ENCODE assay signal across 10 cellular contexts in the genomic region with DNA sequence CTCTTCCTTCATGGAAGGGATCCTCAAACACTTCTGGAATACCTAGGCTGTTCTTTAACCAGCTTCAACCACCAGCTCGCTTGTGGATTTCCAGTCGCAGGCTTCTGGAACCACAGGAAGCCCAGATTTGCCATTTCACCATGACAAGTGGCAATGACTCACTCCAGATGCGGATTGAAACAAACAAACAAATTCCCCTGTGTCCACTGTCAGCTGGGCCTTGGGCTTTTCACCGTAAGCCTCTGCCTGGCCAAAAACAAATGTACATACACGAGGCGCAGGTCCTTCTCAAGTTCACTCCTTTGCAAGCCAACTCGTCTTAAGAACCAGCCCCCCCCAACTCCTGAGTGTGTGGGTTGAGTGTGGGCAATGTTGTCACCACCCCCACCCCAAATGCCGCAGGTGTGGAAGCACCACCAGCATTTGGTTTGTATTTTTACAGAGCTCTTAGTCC. TPM values are rescaled to one million over a fixed set of nuclear protein-coding genes. Genes with fewer than 3 reads are reported as not detected.
DNase-seq lines count a peak whose midpoint lies in the region; ATAC-seq and TF ChIP-seq lines count a peak whose summit lies in the region.
"Had no signal": no experiment of that assay in that cellular context is flagged by ENCODE, and none has a peak within 500 bp of the region (broad histone marks: within the 10 kb centered on the region; RNA-seq: fewer than 3 reads in every experiment).

No MANE protein-coding gene starts in this region.

- peak overlapping the region; percentile 93 for H3K27ac ChIP-seq in smooth muscle cell (ENCODE audit: low read depth)
- H3K27ac ChIP-seq: VCaP had no signal

- H3K27ac Mint-ChIP-seq in HFFc6, result peak overlapping the region; percentile 100; the same call in 1 of the 2 replicates
- no peak overlapping the region for H3K27ac Mint-ChIP-seq in activated CD8-positive, alpha-beta T cell treated with anti-CD3 and anti-CD28 coated beads for 36 hours
- H3K27ac Mint-ChIP-seq in glutamatergic neuron (ENCODE audit: unreplicated experiment), result no peak overlapping the region

- peaks cover 4% of the 10 kb centered on the region for H3F3A ChIP-seq in smooth muscle cell (ENCODE audit: low read depth)

- peaks cover 55% of the 10 kb centered on the region for H3K4me1 Mint-ChIP-seq in HFFc6 (ENCODE audit: low read depth)
- H3K4me1 Mint-ChIP-seq in activated CD8-positive, alpha-beta T cell treated with anti-CD3 and anti-CD28 coated beads for 36 hours (ENCODE audit: low read depth), result peaks cover 33% of the 10 kb centered on the region
- peaks cover 9% of the 10 kb centered on the region for H3K4me1 Mint-ChIP-seq in glutamatergic neuron (ENCODE audit: low read depth, unreplicated experiment)

- peak overlapping the region; percentile 96 for H3K4me3 ChIP-seq in smooth muscle cell

- H3K4me2 ChIP-seq in smooth muscle cell, result peak overlapping the region; percentile 99

- H3K4me1 ChIP-seq in smooth muscle cell (ENCODE audit: low read depth), result peaks cover 17% of the 10 kb centered on the region

- CTCF ChIA-PET in activated CD8-positive, alpha-beta T cell treated with anti-CD3 and anti-CD28 coated beads for 36 hours (lab: Charles Lee), result interaction anchor here (0.8 to 7.7 kb wide), 6 partner anchors 22 to 1304 kb away, joined by 3 to 346 read pairs (median 3); no protein-coding TSS in a partner anchor

- peaks cover 17% of the 10 kb centered on the region for H3K36me3 ChIP-seq in smooth muscle cell (ENCODE audit: low read depth)

- no peaks in the 10 kb centered on the region for H3K27me3 ChIP-seq in smooth muscle cell (ENCODE audit: low read depth)

- no peak for DNase-seq in HFFc6
- peak; percentile 33 for DNase-seq in activated CD8-positive, alpha-beta T cell treated with anti-CD3 and anti-CD28 coated beads for 36 hours
- DNase-seq in glutamatergic neuron, result no peak
- no peak for DNase-seq in smooth muscle cell (lab: John Stamatoyannopoulos, UW; ENCODE audit: unreplicated experiment)
- DNase-seq in NCI-H1436 (lab: John Stamatoyannopoulos, UW), result no peak
- DNase-seq in SKM-1 treated with dmso at 0.1 percent for 144 hours (lab: John Stamatoyannopoulos, UW; ENCODE audit: unreplicated experiment), result no peak

- no peak overlapping the region for H2AFZ ChIP-seq in smooth muscle cell (ENCODE audit: low read depth)

- H3K79me2 ChIP-seq in smooth muscle cell (ENCODE audit: low read depth), result peaks cover 41% of the 10 kb centered on the region

- H3K36me3 Mint-ChIP-seq in HFFc6 (ENCODE audit: low read depth) (peaks cover 37% of the 10 kb centered on the region), glutamatergic neuron (ENCODE audit: unreplicated experiment) (no peaks in the 10 kb centered on the region)
- peaks cover 2% of the 10 kb centered on the region for H3K36me3 Mint-ChIP-seq in activated CD8-positive, alpha-beta T cell treated with anti-CD3 and anti-CD28 coated beads for 36 hours (ENCODE audit: low read depth)

- TF ChIP-seq CTCF in HFFc6 (IDR thresholded peaks at IDR 0.05), result no peak
- TF ChIP-seq CTCF in activated CD8-positive, alpha-beta T cell treated with anti-CD3 and anti-CD28 coated beads for 36 hours (IDR thresholded peaks at IDR 0.05), result no peak
- TF ChIP-seq CTCF in glutamatergic neuron (IDR thresholded peaks at IDR 0.05; ENCODE audit: partially characterized antibody, unreplicated experiment), result no peak
- TF ChIP-seq CTCF in smooth muscle cell (IDR thresholded peaks at IDR 0.05; ENCODE audit: borderline replicate concordance, insufficient read depth, poor library complexity, severe bottlenecking), result no peak

- peaks cover 75% of the 10 kb centered on the region for H4K20me1 ChIP-seq in smooth muscle cell (ENCODE audit: low read depth)

- peak overlapping the region; percentile 86 for H3K9ac ChIP-seq in smooth muscle cell (ENCODE audit: low read depth)

- H3K9me3 Mint-ChIP-seq in HFFc6 (no peaks in the 10 kb centered on the region), glutamatergic neuron (ENCODE audit: unreplicated experiment) (peaks cover 7% of the 10 kb centered on the region)
- H3K9me3 Mint-ChIP-seq in activated CD8-positive, alpha-beta T cell treated with anti-CD3 and anti-CD28 coated beads for 36 hours, result no peaks in the 10 kb centered on the region

- ATAC-seq in activated CD8-positive, alpha-beta T cell treated with anti-CD3 and anti-CD28 coated beads for 36 hours, result no peak
- ATAC-seq in HG02852 (IDR thresholded peaks at IDR 0.05; ENCODE audit: unreplicated experiment) (no peak), HG03457 (IDR thresholded peaks at IDR 0.05; ENCODE audit: unreplicated experiment) (no peak)

- POLR2A ChIA-PET in activated CD8-positive, alpha-beta T cell treated with anti-CD3 and anti-CD28 coated beads for 36 hours (lab: Charles Lee), result interaction anchor here (0.6 to 0.8 kb wide), 2 partner anchors 192 to 1178 kb away, joined by 3 read pairs; no protein-coding TSS in a partner anchor

- H3K9me3 ChIP-seq in smooth muscle cell (replicated peaks; ENCODE audit: low read depth), result no peaks in the 10 kb centered on the region

- H3K4me3 Mint-ChIP-seq in HFFc6 (peak overlapping the region; percentile 37), glutamatergic neuron (ENCODE audit: unreplicated experiment) (peak overlapping the region; percentile 89)
- H3K4me3 Mint-ChIP-seq in activated CD8-positive, alpha-beta T cell treated with anti-CD3 and anti-CD28 coated beads for 36 hours, result peak overlapping the region; percentile 93

- WGBS in smooth muscle cell (ENCODE audit: low lambda C conversion rate), result 21% methylated on average over 8 of the region's 8 CpGs

- intact Hi-C loops in activated CD8-positive, alpha-beta T cell treated with anti-CD3 and anti-CD28 coated beads for 36 hours (cut with micrococcal nuclease), result loop anchor here (5.0 kb wide), 1 partner anchor 1411 kb away; no protein-coding TSS in a partner anchor

- H3K27me3 Mint-ChIP-seq in HFFc6 (ENCODE audit: insufficient read depth) (peaks cover 3% of the 10 kb centered on the region; the same call in 1 of the 2 replicates), glutamatergic neuron (ENCODE audit: unreplicated experiment) (peaks cover 5% of the 10 kb centered on the region)
- H3K27me3 Mint-ChIP-seq in activated CD8-positive, alpha-beta T cell treated with anti-CD3 and anti-CD28 coated beads for 36 hours, result no peaks in the 10 kb centered on the region

RNA-seq across cellular contexts. Expression of gene BCL6, which starts 8.8 kb away (rescaled TPM):
- total RNA-seq in HFFc6 (2021; fragmentation: NEBNext Ultra II Directional; extraction: Animal tissue kit (Norgen Biotek cat#: 25700)), result 10 to 100 TPM; 28.0 to 36.5 (median 31.1) TPM
- 10 to 100 TPM; 13.7 to 14.0 TPM for total RNA-seq in activated CD8-positive, alpha-beta T cell treated with anti-CD3 and anti-CD28 coated beads for 36 hours
- total RNA-seq in glutamatergic neuron (ENCODE audit: unreplicated experiment) (2.5 TPM), smooth muscle cell (30.8 and 39.1 TPM in 2 replicates)
- 16.8 and 18.3 TPM in 2 replicates for polyA plus RNA-seq in smooth muscle cell

RNA-seq across cellular contexts. Expression of gene RTP2, which starts 34.1 kb away (rescaled TPM):
- total RNA-seq in HFFc6 (2021; fragmentation: NEBNext Ultra II Directional; extraction: Animal tissue kit (Norgen Biotek cat#: 25700)), result not detected
- total RNA-seq in activated CD8-positive, alpha-beta T cell treated with anti-CD3 and anti-CD28 coated beads for 36 hours, result not detected
- total RNA-seq in glutamatergic neuron (ENCODE audit: unreplicated experiment) (not detected), smooth muscle cell (not detected in 2 replicates)
- polyA plus RNA-seq in smooth muscle cell, result not detected in 2 replicates
- total RNA-seq: mesenteric fat pad had no signal

Comparison
In these comparisons a context has a peak if more than half of its experiments do, and no peak if none do; other contexts are left out.
1. H3K4me3 Mint-ChIP-seq: peak in every context shown above with its lines; median percentile 93 in activated CD8-positive, alpha-beta T cell treated with anti-CD3 and anti-CD28 coated beads for 36 hours; 89 in glutamatergic neuron; 37 in HFFc6.